ENCODE assay signal across 23 cellular contexts in genomic region chr12:3161861-3162260, GRCh38.
A peak's percentile ranks its signal among the peaks of the same experiment; 100 is the strongest.
DNase-seq lines count a peak whose midpoint lies in the region; ATAC-seq and TF ChIP-seq lines count a peak whose summit lies in the region.
"Had no signal": no experiment of that assay in that cellular context is flagged by ENCODE, and none has a peak within 500 bp of the region (broad histone marks: within the 10 kb centered on the region; RNA-seq: fewer than 3 reads in every experiment).

No MANE protein-coding gene starts in this region.

- peak; percentile 79 for DNase-seq in GM23338 (ENCODE audit: low spot score)
- DNase-seq in NCI-H2029 treated with DMSO at 0.1 percent for 48 hours (lab: John Stamatoyannopoulos, UW) = peak; percentile 48
- DNase-seq in SW480 (ENCODE audit: low spot score) = peak; percentile 56
- no peak for DNase-seq in left lobe of liver (ENCODE audit: low spot score)
- DNase-seq: activated CD4-positive, alpha-beta T cell treated with anti-CD3 and anti-CD28 coated beads, Interleukin-2, amount 10 ng/mL, durations not matched to agents 24 days and 14 days; activated gamma-delta T cell; activated naive CD8-positive, alpha-beta T cell treated with anti-CD3 and anti-CD28 coated beads, Interleukin-2, amount 10 ng/mL, durations not matched to agents 7 days and 5 days; activated T-cell treated with anti-CD3 and anti-CD28 coated beads, Interleukin-2, amount 50 U/mL, for 1 hour; C1 segment of cervical spinal cord; Caco-2; central memory CD4-positive, alpha-beta T cell; DMS79 treated with DMSO at 0.1 percent for 48 hours; gastrocnemius medialis; hypothalamus; left lung; NCI-H187; NCI-H446 treated with DMSO at 0.1 percent for 48 hours; right cardiac atrium; transverse colon had no signal

- H3K4me1 Mint-ChIP-seq in GM23338 = peaks cover 42% of the 10 kb centered on the region
- H3K4me1 Mint-ChIP-seq: activated CD4-positive, alpha-beta T cell treated with anti-CD3 and anti-CD28 coated beads, Interleukin-2, amount 10 ng/mL, durations not matched to agents 24 days and 14 days; activated naive CD8-positive, alpha-beta T cell treated with anti-CD3 and anti-CD28 coated beads, Interleukin-2, amount 10 ng/mL, durations not matched to agents 7 days and 5 days had no signal

- H3K9me3 Mint-ChIP-seq in GM23338 = peaks cover 11% of the 10 kb centered on the region
- H3K9me3 Mint-ChIP-seq: activated CD4-positive, alpha-beta T cell treated with anti-CD3 and anti-CD28 coated beads, Interleukin-2, amount 10 ng/mL, durations not matched to agents 24 days and 14 days; activated naive CD8-positive, alpha-beta T cell treated with anti-CD3 and anti-CD28 coated beads, Interleukin-2, amount 10 ng/mL, durations not matched to agents 7 days and 5 days; dendritic cell treated with granulocyte-macrophage colony-stimulating factor and Interleukin-4, amounts not matched to agents 40 ng/mL and 50 ng/mL, for 4 days had no signal

- H3K27ac ChIP-seq in GM23338 (ENCODE audit: low read depth) = no peak overlapping the region
- H3K27ac ChIP-seq: gastrocnemius medialis, left lung, transverse colon had no signal

- peaks cover 5% of the 10 kb centered on the region; the same call in 1 of the 2 replicates for H3K36me3 ChIP-seq in GM23338 (ENCODE audit: insufficient read depth)
- H3K36me3 ChIP-seq: gastrocnemius medialis, left lung, transverse colon had no signal

- peaks cover 19% of the 10 kb centered on the region; the same call in 1 of the 2 replicates for H3K4me1 ChIP-seq in GM23338 (ENCODE audit: insufficient read depth)
- H3K4me1 ChIP-seq: gastrocnemius medialis had no signal

- no peaks in the 10 kb centered on the region for H3F3A ChIP-seq in GM23338 (replicated peaks; ENCODE audit: low read depth)

- no peak overlapping the region for H2AFZ ChIP-seq in GM23338

- peak; percentile 76 for ATAC-seq in GM23338
- ATAC-seq in left lobe of liver = peak; percentile 22
- no peak for ATAC-seq in GM19452 (IDR thresholded peaks at IDR 0.05; ENCODE audit: unreplicated experiment)
- ATAC-seq in HG03460 (IDR thresholded peaks at IDR 0.05; ENCODE audit: unreplicated experiment) = no peak
- ATAC-seq in GM18505 (IDR thresholded peaks at IDR 0.05; ENCODE audit: unreplicated experiment) = no peak
- ATAC-seq: gastrocnemius medialis, left lung, right cardiac atrium had no signal

- peak overlapping the region; percentile 56; the same call in 1 of the 2 replicates for H3K27ac Mint-ChIP-seq in GM23338
- H3K27ac Mint-ChIP-seq: activated CD4-positive, alpha-beta T cell treated with anti-CD3 and anti-CD28 coated beads, Interleukin-2, amount 10 ng/mL, durations not matched to agents 24 days and 14 days; activated naive CD8-positive, alpha-beta T cell treated with anti-CD3 and anti-CD28 coated beads, Interleukin-2, amount 10 ng/mL, durations not matched to agents 7 days and 5 days; dendritic cell treated with granulocyte-macrophage colony-stimulating factor and Interleukin-4, amounts not matched to agents 40 ng/mL and 50 ng/mL, for 4 days had no signal

- no peaks in the 10 kb centered on the region for H3K27me3 ChIP-seq in GM23338 (ENCODE audit: insufficient read depth)
- H3K27me3 ChIP-seq: gastrocnemius medialis, left lung, transverse colon had no signal

- no peak overlapping the region for H3K4me2 ChIP-seq in GM23338

- H3K4me3 ChIP-seq in GM23338 = no peak overlapping the region
- H3K4me3 ChIP-seq: gastrocnemius medialis, left lung, transverse colon had no signal

- H3K36me3 Mint-ChIP-seq in GM23338 (ENCODE audit: low read depth) = peaks cover 23% of the 10 kb centered on the region
- H3K36me3 Mint-ChIP-seq: activated naive CD8-positive, alpha-beta T cell treated with anti-CD3 and anti-CD28 coated beads, Interleukin-2, amount 10 ng/mL, durations not matched to agents 7 days and 5 days had no signal

- H3K9me2 ChIP-seq in GM23338 (ENCODE audit: insufficient read depth) = no peaks in the 10 kb centered on the region

- no peaks in the 10 kb centered on the region; the same call in 1 of the 2 replicates for H3K79me2 ChIP-seq in GM23338 (replicated peaks; ENCODE audit: insufficient read depth)

- no peaks in the 10 kb centered on the region for H4K20me1 ChIP-seq in GM23338 (replicated peaks; ENCODE audit: insufficient read depth)

- H3K27me3 Mint-ChIP-seq in GM23338 (ENCODE audit: insufficient read depth, low read depth, poor library complexity) = peaks cover 14% of the 10 kb centered on the region

- no peak for TF ChIP-seq POLR2A in GM18505 (IDR thresholded peaks at IDR 0.05; ENCODE audit: borderline replicate concordance, extremely low read depth, insufficient read depth, insufficient read length)

- no peak overlapping the region for H3K4me3 Mint-ChIP-seq in GM23338
- H3K4me3 Mint-ChIP-seq: activated CD4-positive, alpha-beta T cell treated with anti-CD3 and anti-CD28 coated beads, Interleukin-2, amount 10 ng/mL, durations not matched to agents 24 days and 14 days; activated naive CD8-positive, alpha-beta T cell treated with anti-CD3 and anti-CD28 coated beads, Interleukin-2, amount 10 ng/mL, durations not matched to agents 7 days and 5 days; dendritic cell treated with granulocyte-macrophage colony-stimulating factor and Interleukin-4, amounts not matched to agents 40 ng/mL and 50 ng/mL, for 4 days had no signal

- TF ChIP-seq CTCF in GM23338 (conservative IDR thresholded peaks at IDR 0.05; ENCODE audit: low read depth in 2 of 2) = no peak

TF ChIP-seq in GM23338, 12 proteins besides CTCF, POLR2A, EP300 and RAD21 (continues in another document):
- no peak for TF ChIP-seq EZH2 (IDR thresholded peaks at IDR 0.05; ENCODE audit: low read depth, unreplicated experiment)
- TF ChIP-seq REST (IDR thresholded peaks at IDR 0.05; ENCODE audit: unreplicated experiment) = no peak
- TF ChIP-seq ZNF114 (CRISPR knock-in tag; IDR thresholded peaks at IDR 0.05) = no peak
- TF ChIP-seq EZH2phosphoT487 (IDR thresholded peaks at IDR 0.05; ENCODE audit: unreplicated experiment) = no peak
- no peak for TF ChIP-seq NANOG (IDR thresholded peaks at IDR 0.05; ENCODE audit: borderline replicate concordance)

Comparison
In these comparisons a context has a peak if more than half of its experiments do, and no peak if none do; other contexts are left out.
1. ATAC-seq: peak in GM23338 (single experiment) and left lobe of liver (single experiment); none in GM19452 (single experiment), HG03460 (single experiment) and GM18505 (single experiment).